In the genomic region with DNA sequence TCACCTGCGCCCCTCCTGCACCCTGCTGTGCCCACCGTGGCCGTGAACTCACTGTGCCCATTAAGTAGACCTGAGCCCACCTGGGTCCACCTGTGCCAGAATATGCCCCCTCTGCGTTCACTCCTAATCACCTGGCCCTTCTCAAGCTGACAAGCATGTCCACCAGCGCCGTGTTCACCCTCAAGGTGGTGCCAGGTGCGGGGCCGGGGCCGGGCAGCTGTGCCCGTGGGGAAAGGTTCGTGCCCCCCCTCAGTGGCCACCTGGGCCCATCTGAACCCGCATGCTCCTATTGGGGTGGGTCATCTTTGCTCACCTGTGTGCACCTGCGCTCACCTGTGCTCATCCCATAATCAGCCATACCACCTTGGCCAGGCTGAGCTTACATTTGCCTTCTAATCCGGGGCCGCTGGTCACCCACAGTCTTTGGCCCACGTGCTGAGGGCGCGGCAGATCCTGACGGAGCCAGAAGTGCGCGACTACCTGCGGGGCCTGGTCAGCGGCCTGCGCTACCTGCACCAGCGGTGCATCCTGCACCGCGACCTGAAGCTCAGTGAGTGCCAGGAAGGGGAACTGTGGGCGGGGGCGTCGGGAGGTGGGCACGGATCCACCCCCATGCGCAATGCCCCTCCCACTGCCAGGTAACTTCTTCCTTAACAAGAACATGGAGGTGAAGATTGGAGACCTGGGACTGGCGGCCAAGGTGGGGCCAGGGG, we compare ENCODE assay signal across 24 cellular contexts. TPM values are rescaled to one million over a fixed set of nuclear protein-coding genes. Genes with fewer than 3 reads are reported as not detected.
A peak's percentile ranks its signal among the peaks of the same experiment; 100 is the strongest.
DNase-seq lines count a peak whose midpoint lies in the region; ATAC-seq, FAIRE-seq and TF ChIP-seq lines count a peak whose summit lies in the region.
"Had no signal": no experiment of that assay in that cellular context is flagged by ENCODE, and none has a peak within 500 bp of the region (broad histone marks: within the 10 kb centered on the region; RNA-seq: fewer than 3 reads in every experiment).

No MANE protein-coding gene starts in this region.

- H3K9ac ChIP-seq in endothelial cell of umbilical vein (replicated peaks; ENCODE audit: extremely low read depth, insufficient read depth, low read length) (no peak overlapping the region), neuronal stem cell (ENCODE audit: low read depth, low read length, poor library complexity) (no peak overlapping the region)
- H3K9ac ChIP-seq: BLaER1 treated with 17β-estradiol and CSF1 and Interleukin-3, amounts not matched to agents 10 nM and 100 nM had no signal

- no peak overlapping the region for H3K4me3 Mint-ChIP-seq in activated naive CD4-positive, alpha-beta T cell treated with anti-CD3 and anti-CD28 coated beads, Interleukin-2, amount 10 ng/mL, durations not matched to agents 7 days and 5 days

- H3K27ac ChIP-seq in endothelial cell of umbilical vein (ENCODE audit: insufficient read depth, low read depth, low read length) (no peak overlapping the region), neuronal stem cell (replicated peaks; ENCODE audit: low read length) (no peak overlapping the region)
- H3K27ac ChIP-seq: BLaER1 treated with 17β-estradiol and CSF1 and Interleukin-3, amounts not matched to agents 10 nM and 100 nM had no signal

- H3K9me3 Mint-ChIP-seq in activated naive CD4-positive, alpha-beta T cell treated with anti-CD3 and anti-CD28 coated beads, Interleukin-2, amount 10 ng/mL, durations not matched to agents 7 days and 5 days = no peaks in the 10 kb centered on the region

- H3K27ac Mint-ChIP-seq in activated naive CD4-positive, alpha-beta T cell treated with anti-CD3 and anti-CD28 coated beads, Interleukin-2, amount 10 ng/mL, durations not matched to agents 7 days and 5 days = peak overlapping the region; percentile 33
- H3K27ac Mint-ChIP-seq: CD4-positive, CD25-positive, alpha-beta regulatory T cell; CD8-positive, alpha-beta memory T cell; H9 had no signal

- TF ChIP-seq RAD21 in Ishikawa (IDR thresholded peaks at IDR 0.05; ENCODE audit: low read depth) = no peak

- H3K9me3 ChIP-seq in endothelial cell of umbilical vein (replicated peaks; ENCODE audit: control insufficient read depth, insufficient read depth, low read length) (no peaks in the 10 kb centered on the region), neuronal stem cell (replicated peaks in 1 of 2; ENCODE audit: control insufficient read depth in 2 of 2, insufficient read depth in 1 of 2, low read depth in 1 of 2, low read length in 2 of 2) (peaks cover 0 to 5% of the 10 kb centered on the region in 2 donors)

- H3K4me2 ChIP-seq in endothelial cell of umbilical vein (ENCODE audit: insufficient read depth, low read length) (no peak overlapping the region), neuronal stem cell (ENCODE audit: insufficient read depth, low read length, poor library complexity, severe bottlenecking) (no peak overlapping the region)
- H3K4me2 ChIP-seq: BLaER1 treated with 17β-estradiol and CSF1 and Interleukin-3, amounts not matched to agents 10 nM and 100 nM had no signal

- H3K4ac ChIP-seq in neuronal stem cell (ENCODE audit: low read length) = peak overlapping the region; percentile 53

- H3K4me1 ChIP-seq in endothelial cell of umbilical vein (ENCODE audit: control insufficient read depth, extremely low read depth, insufficient read depth, low read length) (no peaks in the 10 kb centered on the region), neuronal stem cell (ENCODE audit: control insufficient read depth in 2 of 2, insufficient read depth in 1 of 2, low read depth in 1 of 2, low read length in 2 of 2) (peaks cover 4 to 6% of the 10 kb centered on the region in 2 donors)

- H3K27me3 Mint-ChIP-seq in activated naive CD4-positive, alpha-beta T cell treated with anti-CD3 and anti-CD28 coated beads, Interleukin-2, amount 10 ng/mL, durations not matched to agents 7 days and 5 days = peaks cover 55% of the 10 kb centered on the region

- no peaks in the 10 kb centered on the region for H3K36me3 Mint-ChIP-seq in activated naive CD4-positive, alpha-beta T cell treated with anti-CD3 and anti-CD28 coated beads, Interleukin-2, amount 10 ng/mL, durations not matched to agents 7 days and 5 days
- H3K36me3 Mint-ChIP-seq: CD4-positive, CD25-positive, alpha-beta regulatory T cell; CD8-positive, alpha-beta memory T cell had no signal

- H3K79me2 ChIP-seq in endothelial cell of umbilical vein (ENCODE audit: control insufficient read depth, insufficient read depth, low read length) = no peaks in the 10 kb centered on the region

- no peak overlapping the region for H2BK15ac ChIP-seq in neuronal stem cell (ENCODE audit: low read length)

- no CpG with 5 or more reads among the region's 33 CpGs for WGBS in neuronal stem cell (ENCODE audit: extremely low coverage in 2 of 2, insufficient read length in 2 of 2, insufficient replicate concordance in 1 of 2), 2 donors

- TF ChIP-seq POLR2A in endothelial cell of umbilical vein (IDR thresholded peaks at IDR 0.05; ENCODE audit: low read depth, low read length) = no peak

- POLR2A ChIA-PET in endothelial cell of umbilical vein (lab: Charles Lee) = no interaction called here

- intact Hi-C loops in endothelial cell of umbilical vein (cut with micrococcal nuclease) = no loop called here

- H2BK120ac ChIP-seq in neuronal stem cell (ENCODE audit: low read depth, low read length) = peak overlapping the region; percentile 1

- peak overlapping the region; percentile 93 for H2AK5ac ChIP-seq in neuronal stem cell (ENCODE audit: low read depth, low read length)

- peak overlapping the region; percentile 64 for H3K18ac ChIP-seq in neuronal stem cell (ENCODE audit: low read length)

- H3K23ac ChIP-seq in neuronal stem cell (ENCODE audit: low read depth, low read length, poor library complexity) = peak overlapping the region; percentile 80

- peak overlapping the region; percentile 30 for H2BK12ac ChIP-seq in neuronal stem cell (ENCODE audit: low read length)

- TF ChIP-seq EP300 in Ishikawa (IDR thresholded peaks at IDR 0.05; ENCODE audit: borderline replicate concordance) = no peak

- TF ChIP-seq CTCF in endothelial cell of umbilical vein (IDR thresholded peaks at IDR 0.05; ENCODE audit: extremely low read depth in 1 of 2, insufficient read depth in 1 of 2, low read depth in 1 of 2, low read length in 2 of 2) = no peak

- H3K14ac ChIP-seq in neuronal stem cell (ENCODE audit: low read length) = no peak overlapping the region

- BruUV-seq in endothelial cell of umbilical vein (replicated peaks; lab: Mats Ljungman, UMichigan) = no TSS peak

- H3K4me3 ChIP-seq in endothelial cell of umbilical vein (replicated peaks in 1 of 3; ENCODE audit: insufficient read depth in 1 of 3, low read depth in 1 of 3, low read length in 3 of 3) = no peak overlapping the region
- peak overlapping the region in 1 of 2 donors; percentile 20 for H3K4me3 ChIP-seq in neuronal stem cell (ENCODE audit: low read length in 2 of 2)
- H3K4me3 ChIP-seq: BLaER1 treated with 17β-estradiol and CSF1 and Interleukin-3, amounts not matched to agents 10 nM and 100 nM had no signal

- H3K79me1 ChIP-seq in neuronal stem cell (ENCODE audit: low read depth, low read length) = peaks cover 2% of the 10 kb centered on the region

- H3K27me3 ChIP-seq in endothelial cell of umbilical vein (ENCODE audit: control insufficient read depth in 2 of 2, insufficient read depth in 2 of 2, low read length in 2 of 2) (peaks cover 9 to 12% of the 10 kb centered on the region in 2 experiments), neuronal stem cell (ENCODE audit: control insufficient read depth in 3 of 3, insufficient read depth in 3 of 3, low read depth in 1 of 3, low read length in 3 of 3) (peaks cover 8 to 50% (median 31%) of the 10 kb centered on the region in 3 experiments)

- H3K36me3 ChIP-seq in endothelial cell of umbilical vein (ENCODE audit: control insufficient read depth in 2 of 2, extremely low read depth in 1 of 2, insufficient read depth in 2 of 2, low read length in 2 of 2) (no peaks in the 10 kb centered on the region), neuronal stem cell (replicated peaks in 1 of 2; ENCODE audit: control insufficient read depth in 2 of 2, insufficient read depth in 2 of 2, low read length in 2 of 2) (no peaks in the 10 kb centered on the region)
- H3K36me3 ChIP-seq: BLaER1 treated with 17β-estradiol and CSF1 and Interleukin-3, amounts not matched to agents 10 nM and 100 nM had no signal

- ATAC-seq in GM19351 (IDR thresholded peaks at IDR 0.05; ENCODE audit: unreplicated experiment) = no peak

- H2AFZ ChIP-seq in endothelial cell of umbilical vein (ENCODE audit: low read depth, low read length) (no peak overlapping the region), neuronal stem cell (ENCODE audit: low read length) (no peak overlapping the region)

- DNase-seq in activated naive CD4-positive, alpha-beta T cell treated with anti-CD3 and anti-CD28 coated beads, Interleukin-2, amount 10 ng/mL, durations not matched to agents 7 days and 5 days = no peak
- no peak for DNase-seq in activated naive CD4-positive, alpha-beta T cell treated with Interleukin-2 at 50 U/mL for 16 hours
- DNase-seq in endothelial cell of umbilical vein (ENCODE audit: low read depth, low spot score) = no peak
- no peak for DNase-seq in neuronal stem cell (ENCODE audit: low spot score)
- DNase-seq in C1 segment of cervical spinal cord (lab: John Stamatoyannopoulos, UW) = no peak
- no peak for DNase-seq in NCI-H2081 (lab: John Stamatoyannopoulos, UW)
- DNase-seq: 8988T; CD4-positive, CD25-positive, alpha-beta regulatory T cell; CD8-positive, alpha-beta memory T cell; COR-L47; DMS 273 treated with DMSO at 0.1 percent for 48 hours; DMS79; GDM1; H9; KG1 had no signal

- no peaks in the 10 kb centered on the region for H4K20me1 ChIP-seq in endothelial cell of umbilical vein (replicated peaks; ENCODE audit: control insufficient read depth, extremely low read depth, insufficient read depth, low read length)

- H3K9me1 ChIP-seq in endothelial cell of umbilical vein (replicated peaks; ENCODE audit: control insufficient read depth, extremely low read depth, insufficient read depth, low read length) = no peaks in the 10 kb centered on the region

- no peak for FAIRE-seq in endothelial cell of umbilical vein (lab: Jason Lieb, UNC)
- FAIRE-seq: GM12892, H1 had no signal

- no peak overlapping the region for H2BK5ac ChIP-seq in neuronal stem cell (ENCODE audit: low read length)

- no peak overlapping the region for H4K91ac ChIP-seq in neuronal stem cell (ENCODE audit: low read depth, low read length, poor library complexity)

- CTCF ChIA-PET in activated naive CD4-positive, alpha-beta T cell treated with anti-CD3 and anti-CD28 coated beads, Interleukin-2, amount 10 ng/mL, durations not matched to agents 7 days and 5 days (lab: Charles Lee) = no interaction called here
- CTCF ChIA-PET in endothelial cell of umbilical vein (lab: Charles Lee) = no interaction called here

- H3K4me1 Mint-ChIP-seq in activated naive CD4-positive, alpha-beta T cell treated with anti-CD3 and anti-CD28 coated beads, Interleukin-2, amount 10 ng/mL, durations not matched to agents 7 days and 5 days = peaks cover 3% of the 10 kb centered on the region

- no peak overlapping the region for H4K8ac ChIP-seq in neuronal stem cell (ENCODE audit: low read depth, low read length)

- dilution Hi-C loops in endothelial cell of umbilical vein (cut with MboI; ENCODE audit: extremely low pct_ligation_motif_present, low sequenced_read_pairs) = no loop called here

RNA-seq across cellular contexts. Expression of a gene that starts 2.3 kb away (rescaled TPM):
- total RNA-seq in endothelial cell of umbilical vein = not detected in 2 replicates
- not detected in 2 replicates for polyA plus RNA-seq in endothelial cell of umbilical vein
- polyA plus RNA-seq in endothelial cell of umbilical vein (2011; cell fraction: cytosol; rRNA removed) = not detected in 2 replicates
- 0.07 TPM in 1 of 2 replicates, not detected in the other for polyA plus RNA-seq in endothelial cell of umbilical vein (2011; cell fraction: nucleus; rRNA removed)
- polyA plus RNA-seq in endothelial cell of umbilical vein (2012) = 0.19 TPM in 1 of 2 replicates, not detected in the other
- not detected in 2 replicates for polyA minus RNA-seq in endothelial cell of umbilical vein
- polyA minus RNA-seq in endothelial cell of umbilical vein (2011; cell fraction: cytosol; rRNA and poly(A)+ RNA removed) = not detected
- not detected in 2 replicates for polyA minus RNA-seq in endothelial cell of umbilical vein (2011; cell fraction: nucleus; rRNA and poly(A)+ RNA removed)
- polyA plus RNA-seq in neuronal stem cell (2013, experiment 1 of 2) = 0.18 TPM
- 0.25 TPM for polyA plus RNA-seq in neuronal stem cell (2013, experiment 2 of 2)
- total RNA-seq: A673; CD4-positive, CD25-positive, alpha-beta regulatory T cell; CD8-positive, alpha-beta memory T cell; Daoy; HT-29 had no signal
- polyA plus RNA-seq: AG04450; CD4-positive, CD25-positive, alpha-beta regulatory T cell; CD8-positive, alpha-beta memory T cell had no signal

RNA-seq across cellular contexts. Expression of a gene that starts 13.4 kb away (rescaled TPM):
- not detected in 2 replicates for total RNA-seq in endothelial cell of umbilical vein
- polyA plus RNA-seq in endothelial cell of umbilical vein = 0.07 TPM in 1 of 2 replicates, not detected in the other
- polyA plus RNA-seq in endothelial cell of umbilical vein (2011; cell fraction: cytosol; rRNA removed) = 0.01 TPM in 1 of 2 replicates, not detected in the other
- polyA plus RNA-seq in endothelial cell of umbilical vein (2011; cell fraction: nucleus; rRNA removed) = not detected in 2 replicates
- not detected in 2 replicates for polyA plus RNA-seq in endothelial cell of umbilical vein (2012)
- polyA minus RNA-seq in endothelial cell of umbilical vein = 0.08 TPM in 1 of 2 replicates, not detected in the other
- 21.5 TPM for polyA minus RNA-seq in endothelial cell of umbilical vein (2011; cell fraction: cytosol; rRNA and poly(A)+ RNA removed)
- polyA minus RNA-seq in endothelial cell of umbilical vein (2011; cell fraction: nucleus; rRNA and poly(A)+ RNA removed) = not detected in 2 replicates
- polyA plus RNA-seq in neuronal stem cell (2013, experiment 1 of 2) = 0.31 TPM
- 0.21 TPM for polyA plus RNA-seq in neuronal stem cell (2013, experiment 2 of 2)

RNA-seq across cellular contexts. Expression of a gene that starts 35.2 kb away (rescaled TPM):
- total RNA-seq in endothelial cell of umbilical vein = 1.5 and 1.8 TPM in 2 replicates
- polyA plus RNA-seq in endothelial cell of umbilical vein = 1.3 and 1.5 TPM in 2 replicates
- polyA plus RNA-seq in endothelial cell of umbilical vein (2011; cell fraction: cytosol; rRNA removed) = 0.56 TPM in 2 replicates
- polyA plus RNA-seq in endothelial cell of umbilical vein (2011; cell fraction: nucleus; rRNA removed) = 0.21 and 0.56 TPM in 2 replicates
- polyA plus RNA-seq in endothelial cell of umbilical vein (2012) = 2.0 and 3.6 TPM in 2 replicates
- polyA minus RNA-seq in endothelial cell of umbilical vein = 0.49 and 1.5 TPM in 2 replicates
- polyA minus RNA-seq in endothelial cell of umbilical vein (2011; cell fraction: cytosol; rRNA and poly(A)+ RNA removed) = 5.2 TPM
- polyA minus RNA-seq in endothelial cell of umbilical vein (2011; cell fraction: nucleus; rRNA and poly(A)+ RNA removed) = not detected in 2 replicates
- polyA plus RNA-seq in neuronal stem cell (2013, experiment 1 of 2) = 18.0 TPM
- polyA plus RNA-seq in neuronal stem cell (2013, experiment 2 of 2) = 17.5 TPM

RNA-seq across cellular contexts. Expression of a gene that starts 36.1 kb away (rescaled TPM):
- 0.92 and 1.2 TPM in 2 replicates for total RNA-seq in endothelial cell of umbilical vein
- polyA plus RNA-seq in endothelial cell of umbilical vein = 1.7 TPM in 2 replicates
- 0.41 and 0.48 TPM in 2 replicates for polyA plus RNA-seq in endothelial cell of umbilical vein (2011; cell fraction: cytosol; rRNA removed)
- 5.9 and 7.2 TPM in 2 replicates for polyA plus RNA-seq in endothelial cell of umbilical vein (2011; cell fraction: nucleus; rRNA removed)
- polyA plus RNA-seq in endothelial cell of umbilical vein (2012) = 0.96 and 2.2 TPM in 2 replicates
- 1.2 and 1.4 TPM in 2 replicates for polyA minus RNA-seq in endothelial cell of umbilical vein
- 0.61 TPM for polyA minus RNA-seq in endothelial cell of umbilical vein (2011; cell fraction: cytosol; rRNA and poly(A)+ RNA removed)
- polyA minus RNA-seq in endothelial cell of umbilical vein (2011; cell fraction: nucleus; rRNA and poly(A)+ RNA removed) = 0.38 and 1.1 TPM in 2 replicates
- polyA plus RNA-seq in neuronal stem cell (2013, experiment 1 of 2) = 8.3 TPM
- 7.9 TPM for polyA plus RNA-seq in neuronal stem cell (2013, experiment 2 of 2)

RNA-seq across cellular contexts. Expression of a gene that starts 41.9 kb away (rescaled TPM):
- total RNA-seq in endothelial cell of umbilical vein = 96.7 and 98.5 TPM in 2 replicates
- 30.0 and 45.7 TPM in 2 replicates for polyA plus RNA-seq in endothelial cell of umbilical vein
- 9.6 and 20.1 TPM in 2 replicates for polyA plus RNA-seq in endothelial cell of umbilical vein (2011; cell fraction: cytosol; rRNA removed)
- 7.9 and 8.8 TPM in 2 replicates for polyA plus RNA-seq in endothelial cell of umbilical vein (2011; cell fraction: nucleus; rRNA removed)
- polyA plus RNA-seq in endothelial cell of umbilical vein (2012) = 15.5 and 28.4 TPM in 2 replicates
- 16.5 and 24.0 TPM in 2 replicates for polyA minus RNA-seq in endothelial cell of umbilical vein
- polyA minus RNA-seq in endothelial cell of umbilical vein (2011; cell fraction: cytosol; rRNA and poly(A)+ RNA removed) = 35.4 TPM
- polyA minus RNA-seq in endothelial cell of umbilical vein (2011; cell fraction: nucleus; rRNA and poly(A)+ RNA removed) = 6.3 and 18.9 TPM in 2 replicates
- polyA plus RNA-seq in neuronal stem cell (2013, experiment 1 of 2) = 59.8 TPM
- 59.0 TPM for polyA plus RNA-seq in neuronal stem cell (2013, experiment 2 of 2)
- polyA plus RNA-seq: CD8-positive, alpha-beta memory T cell had no signal
